Comparison of ENCODE assay signal across 7 cellular contexts in the genomic region with DNA sequence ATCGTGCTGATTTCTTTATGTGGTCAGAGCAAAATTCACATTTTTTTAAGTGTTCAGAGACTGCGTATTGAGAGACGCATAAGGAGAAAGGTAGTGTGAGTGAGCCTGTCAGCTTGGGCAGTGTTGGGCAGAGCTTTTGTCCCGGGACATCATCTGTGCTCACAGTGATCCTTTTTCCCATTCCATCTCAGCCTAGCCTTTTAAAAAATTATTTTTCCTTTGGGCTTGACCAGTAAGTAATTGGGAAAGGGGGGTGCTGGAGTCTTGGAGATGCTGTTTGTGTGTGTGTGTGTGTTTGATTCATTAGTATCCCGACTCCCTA. TPM values are rescaled to one million over a fixed set of nuclear protein-coding genes. Genes with fewer than 3 reads are reported as not detected.
A peak's percentile ranks its signal among the peaks of the same experiment; 100 is the strongest.
DNase-seq lines count a peak whose midpoint lies in the region; ATAC-seq and TF ChIP-seq lines count a peak whose summit lies in the region.

No MANE protein-coding gene starts in this region.

- H3K4me1 ChIP-seq in iPS-15b (ENCODE audit: control insufficient read depth, insufficient read depth, low read length), result peaks cover 11% of the 10 kb centered on the region

- H3K27me3 Mint-ChIP-seq in activated T-helper 1 cell treated with anti-CD3 and anti-CD28 coated beads, Interleukin-12 subunit alpha, Interleukin-12 subunit beta, Interleukin-2, Interleukin-4 antibody, amounts not matched to agents 30 ng/mL and 10 ng/mL and 1 ng/mL, durations not matched to agents 14 hours and 24 hours and 36 hours (ENCODE audit: insufficient read depth), result no peaks in the 10 kb centered on the region
- H3K27me3 Mint-ChIP-seq in stimulated activated naive B cell treated with anti-CD40 and anti-IgM and Interleukin-4, amounts not matched to agents 10 μg/mL and 1 μg/mL and 100 μg/mL, for 72 hours, result no peaks in the 10 kb centered on the region

- ATAC-seq in stimulated activated naive B cell treated with anti-CD40 and anti-IgM and Interleukin-4, amounts not matched to agents 10 μg/mL and 1 μg/mL and 100 μg/mL, for 72 hours (replicated peaks), result no peak
- no peak for ATAC-seq in HG02759 (IDR thresholded peaks at IDR 0.05; ENCODE audit: unreplicated experiment)

- DNase-seq in HL-60 (ENCODE audit: low read depth in 1 of 2, low spot score in 1 of 2), result no peak
- no peak for DNase-seq in activated T-helper 1 cell treated with anti-CD3 and anti-CD28 coated beads, Interleukin-12 subunit alpha, Interleukin-12 subunit beta, Interleukin-2, Interleukin-4 antibody, amounts not matched to agents 30 ng/mL and 10 ng/mL and 1 ng/mL, durations not matched to agents 14 hours and 24 hours and 36 hours (ENCODE audit: low spot score)
- DNase-seq in stimulated activated naive B cell treated with anti-CD40 and anti-IgM and Interleukin-4, amounts not matched to agents 10 μg/mL and 1 μg/mL and 100 μg/mL, for 72 hours, result no peak
- no peak for DNase-seq in cerebellum (ENCODE audit: low spot score)
- DNase-seq in GDM1 (lab: John Stamatoyannopoulos, UW), result no peak

- H3K27me3 ChIP-seq in HL-60 (ENCODE audit: insufficient read depth, poor library complexity, severe bottlenecking) (no peaks in the 10 kb centered on the region), iPS-15b (ENCODE audit: control insufficient read depth, insufficient read depth, low read length) (no peaks in the 10 kb centered on the region)

- peaks cover 25% of the 10 kb centered on the region for H3K36me3 Mint-ChIP-seq in activated T-helper 1 cell treated with anti-CD3 and anti-CD28 coated beads, Interleukin-12 subunit alpha, Interleukin-12 subunit beta, Interleukin-2, Interleukin-4 antibody, amounts not matched to agents 30 ng/mL and 10 ng/mL and 1 ng/mL, durations not matched to agents 14 hours and 24 hours and 36 hours (ENCODE audit: low read depth)
- H3K36me3 Mint-ChIP-seq in stimulated activated naive B cell treated with anti-CD40 and anti-IgM and Interleukin-4, amounts not matched to agents 10 μg/mL and 1 μg/mL and 100 μg/mL, for 72 hours, result peaks cover 15 to 23% of the 10 kb centered on the region in 2 donors

- H3K4me3 ChIP-seq in HL-60 (replicated peaks; ENCODE audit: insufficient read depth, low read length) (peak overlapping the region; percentile 69), iPS-15b (ENCODE audit: low read depth, low read length) (peak overlapping the region; percentile 95)

- peaks cover 51% of the 10 kb centered on the region for H3K4me1 Mint-ChIP-seq in activated T-helper 1 cell treated with anti-CD3 and anti-CD28 coated beads, Interleukin-12 subunit alpha, Interleukin-12 subunit beta, Interleukin-2, Interleukin-4 antibody, amounts not matched to agents 30 ng/mL and 10 ng/mL and 1 ng/mL, durations not matched to agents 14 hours and 24 hours and 36 hours (ENCODE audit: low read depth)
- peaks cover 35 to 57% of the 10 kb centered on the region in 2 donors for H3K4me1 Mint-ChIP-seq in stimulated activated naive B cell treated with anti-CD40 and anti-IgM and Interleukin-4, amounts not matched to agents 10 μg/mL and 1 μg/mL and 100 μg/mL, for 72 hours

- H3K4me3 Mint-ChIP-seq in activated T-helper 1 cell treated with anti-CD3 and anti-CD28 coated beads, Interleukin-12 subunit alpha, Interleukin-12 subunit beta, Interleukin-2, Interleukin-4 antibody, amounts not matched to agents 30 ng/mL and 10 ng/mL and 1 ng/mL, durations not matched to agents 14 hours and 24 hours and 36 hours, result peak overlapping the region; percentile 93
- peak overlapping the region; percentile 91 to 95 for H3K4me3 Mint-ChIP-seq in stimulated activated naive B cell treated with anti-CD40 and anti-IgM and Interleukin-4, amounts not matched to agents 10 μg/mL and 1 μg/mL and 100 μg/mL, for 72 hours

- H3K9me3 ChIP-seq in iPS-15b (ENCODE audit: control insufficient read depth, insufficient read depth, low read length), result no peaks in the 10 kb centered on the region

- no peaks in the 10 kb centered on the region for H3K36me3 ChIP-seq in iPS-15b (ENCODE audit: control insufficient read depth, insufficient read depth, low read length)

- TF ChIP-seq CTCF in HL-60 (IDR thresholded peaks at IDR 0.05; ENCODE audit: insufficient read depth, low read length), result no peak

- no peaks in the 10 kb centered on the region for H3K9me3 Mint-ChIP-seq in activated T-helper 1 cell treated with anti-CD3 and anti-CD28 coated beads, Interleukin-12 subunit alpha, Interleukin-12 subunit beta, Interleukin-2, Interleukin-4 antibody, amounts not matched to agents 30 ng/mL and 10 ng/mL and 1 ng/mL, durations not matched to agents 14 hours and 24 hours and 36 hours
- H3K9me3 Mint-ChIP-seq in stimulated activated naive B cell treated with anti-CD40 and anti-IgM and Interleukin-4, amounts not matched to agents 10 μg/mL and 1 μg/mL and 100 μg/mL, for 72 hours, result no peaks in the 10 kb centered on the region

- H3K9ac ChIP-seq in iPS-15b (ENCODE audit: low read depth, low read length), result no peak overlapping the region

- peak overlapping the region; percentile 97 for H3K27ac ChIP-seq in HL-60 (replicated peaks)

- intact Hi-C loops in activated T-helper 1 cell treated with anti-CD3 and anti-CD28 coated beads, Interleukin-12 subunit alpha, Interleukin-12 subunit beta, Interleukin-2, Interleukin-4 antibody, amounts not matched to agents 30 ng/mL and 10 ng/mL and 1 ng/mL, durations not matched to agents 14 hours and 24 hours and 36 hours (cut with micrococcal nuclease), result loop anchor here (5.0 kb wide), 3 partner anchors 169 to 1714 kb away; partner anchors contain the start of gene MKLN1

- H3K27ac Mint-ChIP-seq in activated T-helper 1 cell treated with anti-CD3 and anti-CD28 coated beads, Interleukin-12 subunit alpha, Interleukin-12 subunit beta, Interleukin-2, Interleukin-4 antibody, amounts not matched to agents 30 ng/mL and 10 ng/mL and 1 ng/mL, durations not matched to agents 14 hours and 24 hours and 36 hours, result peak overlapping the region; percentile 92
- H3K27ac Mint-ChIP-seq in stimulated activated naive B cell treated with anti-CD40 and anti-IgM and Interleukin-4, amounts not matched to agents 10 μg/mL and 1 μg/mL and 100 μg/mL, for 72 hours, result peak overlapping the region; percentile 95

RNA-seq across cellular contexts. Expression of gene NRF1, which starts 1.5 kb away (rescaled TPM):
- 22.8 and 25.9 TPM in 2 replicates for total RNA-seq in activated T-helper 1 cell treated with anti-CD3 and anti-CD28 coated beads, Interleukin-12 subunit alpha, Interleukin-12 subunit beta, Interleukin-2, Interleukin-4 antibody, amounts not matched to agents 30 ng/mL and 10 ng/mL and 1 ng/mL, durations not matched to agents 14 hours and 24 hours and 36 hours
- total RNA-seq in cerebellum, result 28.3 TPM
